In the genomic region with DNA sequence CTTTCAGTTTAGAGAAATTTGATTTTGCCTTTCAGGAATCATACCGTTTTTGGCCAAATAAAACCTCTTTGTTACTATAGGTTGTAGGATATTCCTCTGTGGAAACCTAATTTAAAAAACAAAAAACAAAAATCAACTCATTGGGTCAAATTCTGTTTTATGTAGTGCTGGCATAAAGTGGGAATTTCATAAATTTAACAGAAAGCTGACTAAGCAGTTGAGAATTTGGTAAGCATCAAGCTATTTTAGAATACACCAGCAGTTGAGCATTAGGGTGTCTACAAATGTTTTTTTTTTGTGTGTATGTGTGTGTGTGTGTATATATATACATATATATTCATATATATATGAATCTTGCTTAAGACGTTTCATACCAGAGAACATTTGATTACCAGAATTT, we compare ENCODE assay signal across 26 cellular contexts.
"Had no signal": no experiment of that assay in that cellular context is flagged by ENCODE, and none has a peak within 500 bp of the region (broad histone marks: within the 10 kb centered on the region; RNA-seq: fewer than 3 reads in every experiment).

No MANE protein-coding gene starts in this region.

- H3K27me3 ChIP-seq: left lung, pancreas, sigmoid colon, suprapubic skin, tibial artery, upper lobe of right lung had no signal

- DNase-seq: hypothalamus; immature natural killer cell; kidney; left colon; left lung; lower lobe of right lung; mammary epithelial cell; mesenchymal stem cell; naive thymus-derived CD8-positive, alpha-beta T cell; nucleus accumbens; pancreas; posterior cingulate gyrus; retina; right cardiac atrium; sigmoid colon; stimulated activated CD4-positive, alpha-beta T cell treated with anti-CD3 and anti-CD28 coated beads, Interleukin-4, amount 100 ng/mL, for 24 hours; stimulated activated naive CD4-positive, alpha-beta T cell; tibial artery; trophoblast cell; upper lobe of right lung had no signal

- H3K4me1 ChIP-seq: left lung, lower lobe of right lung, pancreas, prostate gland, sigmoid colon, suprapubic skin, tibial artery, upper lobe of right lung had no signal

- ATAC-seq: left colon; left lung; lower lobe of right lung; naive thymus-derived CD8-positive, alpha-beta T cell; pancreas; right cardiac atrium; stimulated activated effector memory CD8-positive, alpha-beta T cell treated with anti-CD3 and anti-CD28 coated beads, Interleukin-12 subunit alpha, Interleukin-12 subunit beta, amount 100 ng/mL, for 72 hours; upper lobe of right lung had no signal

- H3K36me3 ChIP-seq: left lung, lower lobe of right lung, pancreas, prostate gland, sigmoid colon, suprapubic skin, thoracic aorta, tibial artery, upper lobe of right lung had no signal

- H3K9me3 ChIP-seq: left lung, lower lobe of right lung, pancreas, prostate gland, sigmoid colon, suprapubic skin, thoracic aorta, tibial artery, upper lobe of right lung had no signal

- FAIRE-seq: islet of Langerhans, kidney, pancreas, urothelium cell line had no signal

- H3K27ac ChIP-seq: left lung, lower lobe of right lung, pancreas, prostate gland, sigmoid colon, suprapubic skin, thoracic aorta, tibial artery, upper lobe of right lung had no signal

- H3K4me3 ChIP-seq: left lung, lower lobe of right lung, pancreas, prostate gland, sigmoid colon, suprapubic skin, thoracic aorta, tibial artery, upper lobe of right lung had no signal
